Comparison of ENCODE assay signal across 3 cellular contexts in the genomic region with DNA sequence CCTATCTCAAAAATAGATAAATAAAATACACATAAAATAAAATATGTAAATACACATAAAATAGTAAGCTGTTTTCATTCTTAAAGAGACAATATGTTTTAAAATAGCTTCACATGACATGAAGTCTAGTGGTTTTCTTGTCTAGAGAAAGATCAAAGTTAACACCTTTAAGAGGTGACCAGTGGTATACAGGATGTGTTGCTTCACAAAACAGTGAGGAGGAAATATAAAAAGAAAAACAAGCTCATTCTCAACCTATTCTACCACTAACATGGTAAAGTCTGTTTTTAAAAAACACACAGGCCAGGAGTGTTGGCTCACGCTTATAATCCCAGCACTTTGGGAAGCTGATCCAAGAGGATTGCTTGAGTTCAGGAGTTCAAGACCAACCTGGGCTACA.
"Had no signal": no experiment of that assay in that cellular context is flagged by ENCODE, and none has a peak within 500 bp of the region (broad histone marks: within the 10 kb centered on the region; RNA-seq: fewer than 3 reads in every experiment).

No MANE protein-coding gene starts in this region.

- DNase-seq: GDM1, GF-D8 had no signal

- ATAC-seq: GM12878 had no signal
